17 cellular contexts compared by ENCODE assay signal in genomic region chr11:72824811-72825505, GRCh38. TPM values are rescaled to one million over a fixed set of nuclear protein-coding genes. Genes with fewer than 3 reads are reported as not detected.
DNase-seq lines count a peak whose midpoint lies in the region; ATAC-seq and TF ChIP-seq lines count a peak whose summit lies in the region.
"Had no signal": no experiment of that assay in that cellular context is flagged by ENCODE, and none has a peak within 500 bp of the region (broad histone marks: within the 10 kb centered on the region; RNA-seq: fewer than 3 reads in every experiment).

No MANE protein-coding gene starts in this region.

- no peaks in the 10 kb centered on the region for H3K27me3 Mint-ChIP-seq in activated T-cell treated with anti-CD3 and anti-CD28 coated beads, Interleukin-2, amount 50 U/mL, for 72 hours (ENCODE audit: low read depth)
- H3K27me3 Mint-ChIP-seq in dendritic cell treated with granulocyte-macrophage colony-stimulating factor and Interleukin-4, amounts not matched to agents 40 ng/mL and 50 ng/mL, for 4 days = no peaks in the 10 kb centered on the region
- H3K27me3 Mint-ChIP-seq in progenitor cell of endocrine pancreas = peaks cover 6% of the 10 kb centered on the region

- no peak for ATAC-seq in activated T-cell treated with anti-CD3 and anti-CD28 coated beads, Interleukin-2, amount 50 U/mL, for 72 hours (replicated peaks in 1 of 2)
- ATAC-seq: mucosa of descending colon had no signal

- H3K27ac Mint-ChIP-seq in activated T-cell treated with anti-CD3 and anti-CD28 coated beads, Interleukin-2, amount 50 U/mL, for 72 hours = peak overlapping the region; percentile 29
- peak overlapping the region; percentile 20 for H3K27ac Mint-ChIP-seq in dendritic cell treated with granulocyte-macrophage colony-stimulating factor and Interleukin-4, amounts not matched to agents 40 ng/mL and 50 ng/mL, for 4 days
- H3K27ac Mint-ChIP-seq in progenitor cell of endocrine pancreas = peak overlapping the region; percentile 49

- H3K9me3 Mint-ChIP-seq in activated T-cell treated with anti-CD3 and anti-CD28 coated beads, Interleukin-2, amount 50 U/mL, for 72 hours = no peaks in the 10 kb centered on the region
- no peaks in the 10 kb centered on the region for H3K9me3 Mint-ChIP-seq in dendritic cell treated with granulocyte-macrophage colony-stimulating factor and Interleukin-4, amounts not matched to agents 40 ng/mL and 50 ng/mL, for 4 days
- H3K9me3 Mint-ChIP-seq in progenitor cell of endocrine pancreas (ENCODE audit: low read depth) = no peaks in the 10 kb centered on the region

- peaks cover 5 to 10% of the 10 kb centered on the region in 2 donors for H3K36me3 Mint-ChIP-seq in activated T-cell treated with anti-CD3 and anti-CD28 coated beads, Interleukin-2, amount 50 U/mL, for 72 hours (ENCODE audit: insufficient read depth in 2 of 2)
- H3K36me3 Mint-ChIP-seq in dendritic cell treated with granulocyte-macrophage colony-stimulating factor and Interleukin-4, amounts not matched to agents 40 ng/mL and 50 ng/mL, for 4 days (ENCODE audit: low read depth) = peaks cover 100% of the 10 kb centered on the region
- H3K36me3 Mint-ChIP-seq in progenitor cell of endocrine pancreas (ENCODE audit: insufficient read depth) = peaks cover 3% of the 10 kb centered on the region

- H3K4me1 Mint-ChIP-seq in activated T-cell treated with anti-CD3 and anti-CD28 coated beads, Interleukin-2, amount 50 U/mL, for 72 hours (ENCODE audit: low read depth) = peaks cover 27% of the 10 kb centered on the region
- H3K4me1 Mint-ChIP-seq in dendritic cell treated with granulocyte-macrophage colony-stimulating factor and Interleukin-4, amounts not matched to agents 40 ng/mL and 50 ng/mL, for 4 days (ENCODE audit: low read depth) = peaks cover 64% of the 10 kb centered on the region
- H3K4me1 Mint-ChIP-seq in progenitor cell of endocrine pancreas (ENCODE audit: low read depth) = peaks cover 5% of the 10 kb centered on the region

- no peak for TF ChIP-seq CTCF in progenitor cell of endocrine pancreas (IDR thresholded peaks at IDR 0.05; ENCODE audit: unreplicated experiment)

- intact Hi-C loops in dendritic cell treated with granulocyte-macrophage colony-stimulating factor and Interleukin-4, amounts not matched to agents 40 ng/mL and 50 ng/mL, for 4 days (cut with micrococcal nuclease) = no loop called here

- no peak overlapping the region for H3K4me3 Mint-ChIP-seq in activated T-cell treated with anti-CD3 and anti-CD28 coated beads, Interleukin-2, amount 50 U/mL, for 72 hours
- H3K4me3 Mint-ChIP-seq in dendritic cell treated with granulocyte-macrophage colony-stimulating factor and Interleukin-4, amounts not matched to agents 40 ng/mL and 50 ng/mL, for 4 days = no peak overlapping the region
- no peak overlapping the region for H3K4me3 Mint-ChIP-seq in progenitor cell of endocrine pancreas (ENCODE audit: low read depth)

- no peak for DNase-seq in activated T-cell treated with anti-CD3 and anti-CD28 coated beads, Interleukin-2, amount 50 U/mL, for 72 hours
- DNase-seq in activated T-cell treated with anti-CD3 and anti-CD28 coated beads, Interleukin-2, amount 50 U/mL, for 48 hours = no peak
- DNase-seq in progenitor cell of endocrine pancreas (ENCODE audit: low spot score, unreplicated experiment) (no peak), GDM1 (lab: John Stamatoyannopoulos, UW) (no peak), NCI-H187 (lab: John Stamatoyannopoulos, UW) (no peak), midbrain (lab: John Stamatoyannopoulos, UW) (no peak)
- DNase-seq: ACHN; activated CD4-positive, alpha-beta T cell treated with anti-CD3 and anti-CD28 coated beads, Interleukin-2, amount 50 U/mL, for 48 hours; activated effector memory CD4-positive, alpha-beta T cell treated with anti-CD3 and anti-CD28 coated beads, Interleukin-2, amount 50 U/mL, for 16 hours; brain microvascular endothelial cell; mucosa of descending colon; NCI-H146; NCI-H446 treated with DMSO at 0.1 percent for 48 hours; SIG-M5; uterus had no signal

- TF ChIP-seq POLR2A in Raji (IDR thresholded peaks at IDR 0.05; ENCODE audit: insufficient read depth, low read depth, low read length) = 0 out of 2 replicates have a peak, but pooled peaks have one; percentile 11

RNA-seq across cellular contexts. Expression of gene ATG16L2, which starts 10.7 kb away (rescaled TPM):
- 10 to 100 TPM; 55.8 to 56.0 TPM for total RNA-seq in activated T-cell treated with anti-CD3 and anti-CD28 coated beads, Interleukin-2, amount 50 U/mL, for 72 hours
- total RNA-seq in progenitor cell of endocrine pancreas = 43.8 and 43.9 TPM in 2 replicates

RNA-seq across cellular contexts. Expression of gene STARD10, which starts 31.1 kb away (rescaled TPM):
- 10 to 100 TPM; 31.9 to 41.3 TPM for total RNA-seq in activated T-cell treated with anti-CD3 and anti-CD28 coated beads, Interleukin-2, amount 50 U/mL, for 72 hours
- total RNA-seq in progenitor cell of endocrine pancreas = 212 and 220 TPM in 2 replicates
